Comparison of ENCODE assay signal across 24 cellular contexts in the genomic region with DNA sequence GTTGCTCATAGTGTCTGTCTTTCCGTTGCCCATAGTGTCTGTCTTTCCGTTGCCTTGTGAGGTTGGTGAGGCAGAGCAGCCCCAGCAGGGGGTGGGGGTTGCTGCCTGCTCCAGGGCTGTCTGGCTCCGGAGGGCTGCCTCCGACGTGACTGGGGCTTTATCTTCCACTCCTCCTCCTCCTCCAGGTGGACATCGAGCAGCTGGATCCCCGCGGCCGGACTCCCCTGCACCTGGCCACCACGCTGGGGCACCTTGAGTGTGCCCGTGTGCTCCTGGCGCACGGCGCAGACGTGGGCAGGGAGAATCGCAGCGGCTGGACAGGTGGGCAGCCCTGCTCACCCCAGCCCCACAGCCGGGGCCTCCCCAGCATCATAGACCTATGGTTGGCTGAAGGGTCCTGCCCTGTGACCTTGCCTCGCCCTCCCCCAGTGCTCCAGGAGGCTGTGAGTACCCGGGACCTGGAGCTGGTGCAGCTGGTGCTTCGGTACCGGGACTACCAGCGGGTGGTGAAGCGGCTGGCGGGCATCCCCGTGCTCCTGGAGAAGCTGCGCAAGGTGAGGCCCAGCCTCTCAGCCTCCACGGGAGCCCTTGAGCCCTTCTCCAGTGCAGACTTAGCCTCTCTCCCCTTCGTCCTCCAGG. TPM values are rescaled to one million over a fixed set of nuclear protein-coding genes. Genes with fewer than 3 reads are reported as not detected.
DNase-seq lines count a peak whose midpoint lies in the region; ATAC-seq, FAIRE-seq and TF ChIP-seq lines count a peak whose summit lies in the region.
"Had no signal": no experiment of that assay in that cellular context is flagged by ENCODE, and none has a peak within 500 bp of the region (broad histone marks: within the 10 kb centered on the region; RNA-seq: fewer than 3 reads in every experiment).

No MANE protein-coding gene starts in this region.

- H3K79me1 ChIP-seq in H9 (ENCODE audit: insufficient read depth, low read depth, low read length, poor library complexity, severe bottlenecking), result no peaks in the 10 kb centered on the region

- H3K9me3 Mint-ChIP-seq in H9 (no peaks in the 10 kb centered on the region; a peak in 1 of 5 replicates), endodermal cell (peaks cover 1% of the 10 kb centered on the region)
- H3K9me3 Mint-ChIP-seq: CD4-positive, alpha-beta memory T cell; GM23338 had no signal

- H3K9ac ChIP-seq in SK-N-SH, result no peak overlapping the region
- no peak overlapping the region for H3K9ac ChIP-seq in H9 (ENCODE audit: extremely low read depth, insufficient read length, low read length)
- H3K9ac ChIP-seq in endodermal cell (ENCODE audit: extremely low read depth, low read length, poor library complexity, severe bottlenecking), result no peak overlapping the region

- H3K23ac ChIP-seq in H9 (ENCODE audit: insufficient read length, low read depth, low read length), result no peak overlapping the region

- TF ChIP-seq RAD21 in SK-N-SH (IDR thresholded peaks at IDR 0.05; ENCODE audit: low read length), result no peak

- no peaks in the 10 kb centered on the region for H3K9me2 ChIP-seq in SK-N-SH

- H3K4me3 Mint-ChIP-seq in H9 (no peak overlapping the region), endodermal cell (no peak overlapping the region)
- H3K4me3 Mint-ChIP-seq: CD4-positive, alpha-beta memory T cell; GM23338 had no signal

- no peak overlapping the region for H2AK5ac ChIP-seq in H9 (ENCODE audit: insufficient read length, low read length)

- H3K4me1 Mint-ChIP-seq in H9 (peaks cover 0 to 12% of the 10 kb centered on the region in 2 experiments; a peak in 2 of 4 replicates), endodermal cell (no peaks in the 10 kb centered on the region)

- CTCF ChIA-PET in SK-N-SH (lab: Yijun Ruan, JAX) (interaction anchor here (0.6 to 3.4 kb wide), 7 partner anchors 10 to 497 kb away, joined by 3 to 17 read pairs (median 4); a partner anchor contains a TSS), A673 (lab: Charles Lee) (no interaction called here)

- H3K18ac ChIP-seq in H9 (ENCODE audit: insufficient read length, low read depth, low read length), result no peak overlapping the region

- H2AFZ ChIP-seq in SK-N-SH (ENCODE audit: low read depth) (no peak overlapping the region), H9 (ENCODE audit: low read length) (no peak overlapping the region)
- H2AFZ ChIP-seq: GM23338 had no signal

- H3K4me3 ChIP-seq in SK-N-SH (ENCODE audit: low read depth in 2 of 2, low read length in 1 of 2) (no peak overlapping the region), A673 (ENCODE audit: low read depth, low read length, poor library complexity, severe bottlenecking) (no peak overlapping the region), endodermal cell (ENCODE audit: low read length) (no peak overlapping the region)
- H3K4me3 ChIP-seq: GM23338, MG63, SJCRH30 had no signal

- H2BK5ac ChIP-seq in H9 (ENCODE audit: insufficient read length, low read length), result no peak overlapping the region

- H3K36me3 Mint-ChIP-seq in H9 (ENCODE audit: insufficient read depth in 1 of 3, low read depth in 3 of 3), result peaks cover 2 to 8% (median 7%) of the 10 kb centered on the region in 3 experiments; a peak in 4 of 7 replicates
- H3K36me3 Mint-ChIP-seq in endodermal cell (ENCODE audit: low read depth), result no peaks in the 10 kb centered on the region
- H3K36me3 Mint-ChIP-seq: CD4-positive, alpha-beta memory T cell had no signal

- ATAC-seq in SK-N-SH treated with all-trans-retinoic acid at 6 μM for 48 hours, result no peak
- ATAC-seq in sciatic nerve, result no peak
- ATAC-seq: GM23338 had no signal

- H4K91ac ChIP-seq in H9 (ENCODE audit: insufficient read length, low read depth, low read length), result no peak overlapping the region

- H3K9me3 ChIP-seq in SK-N-SH (no peaks in the 10 kb centered on the region), A673 (ENCODE audit: low read depth, low read length, poor library complexity, severe bottlenecking) (no peaks in the 10 kb centered on the region), H9 (ENCODE audit: control insufficient read depth, low read depth, low read length) (no peaks in the 10 kb centered on the region), endodermal cell (ENCODE audit: control insufficient read depth, low read length) (no peaks in the 10 kb centered on the region)
- H3K9me3 ChIP-seq: MG63 had no signal

- H3K4me2 ChIP-seq in SK-N-SH (no peak overlapping the region), H9 (ENCODE audit: insufficient read depth, insufficient read length, low read length) (no peak overlapping the region)
- H3K4me2 ChIP-seq: GM23338 had no signal

- no peaks in the 10 kb centered on the region for H4K20me1 ChIP-seq in SK-N-SH (ENCODE audit: insufficient read depth)
- no peaks in the 10 kb centered on the region for H4K20me1 ChIP-seq in H9 (ENCODE audit: control insufficient read depth, insufficient read depth, insufficient read length)

- H3K79me2 ChIP-seq in SK-N-SH (ENCODE audit: insufficient read depth) (peaks cover 14% of the 10 kb centered on the region; the same call in 1 of the 2 replicates), H9 (ENCODE audit: insufficient read depth, low read length) (no peaks in the 10 kb centered on the region)

- no peak overlapping the region for H3K4ac ChIP-seq in H9 (ENCODE audit: low read depth, low read length)

- POLR2A ChIA-PET in SK-N-SH (lab: Yijun Ruan, JAX), result no interaction called here
- POLR2A ChIA-PET in A673 (lab: Charles Lee; ENCODE audit: low non-redundant PET), result no interaction called here

- no peak overlapping the region for H3K56ac ChIP-seq in H9 (ENCODE audit: insufficient read length, low read depth, low read length)

- TF ChIP-seq POLR2A in GM12892 (IDR thresholded peaks at IDR 0.05; ENCODE audit: low read depth, low read length), result no peak

- no peaks in the 10 kb centered on the region for H3F3A ChIP-seq in SK-N-SH (replicated peaks; ENCODE audit: insufficient read depth)

- no peak for TF ChIP-seq EP300 in SK-N-SH (IDR thresholded peaks at IDR 0.05; ENCODE audit: borderline replicate concordance in 1 of 2, low read depth in 1 of 2, low read length in 1 of 2)

- 93% methylated on average over 22 of the region's 29 CpGs for WGBS in SK-N-SH (ENCODE audit: low lambda C conversion rate)
- WGBS in H9 (ENCODE audit: extremely low coverage, insufficient read length, low lambda C conversion rate), result no CpG with 5 or more reads among the region's 29 CpGs
- WGBS in endodermal cell (ENCODE audit: insufficient coverage in 1 of 2, insufficient read length in 1 of 2), 2 experiments, result 90 to 97% methylated on average over 10 to 29 of the region's 29 CpGs

- no peak overlapping the region for H2BK20ac ChIP-seq in H9 (ENCODE audit: low read depth, low read length, poor library complexity, severe bottlenecking)

- no peak overlapping the region for H4K5ac ChIP-seq in H9 (ENCODE audit: insufficient read length, low read depth, low read length)

- H3T11ph ChIP-seq in H9 (ENCODE audit: low read length), result no peak overlapping the region

- H3K36me3 ChIP-seq in SK-N-SH (replicated peaks in 1 of 2; ENCODE audit: control insufficient read depth in 1 of 2, insufficient read depth in 2 of 2, low read length in 1 of 2) (peaks cover 0 to 18% of the 10 kb centered on the region in 2 experiments), A673 (ENCODE audit: insufficient read depth, low read length, poor library complexity, severe bottlenecking) (peaks cover 19% of the 10 kb centered on the region), endodermal cell (ENCODE audit: control insufficient read depth, insufficient read depth, low read length) (no peaks in the 10 kb centered on the region)
- H3K36me3 ChIP-seq: MG63, SJCRH30 had no signal

- H4K8ac ChIP-seq in H9 (replicated peaks; ENCODE audit: insufficient read length, low read depth, low read length), result no peak overlapping the region

- peaks cover 11% of the 10 kb centered on the region for H3K27me3 Mint-ChIP-seq in H9 (ENCODE audit: low read depth)
- H3K27me3 Mint-ChIP-seq in endodermal cell (ENCODE audit: insufficient read depth), result peaks cover 31% of the 10 kb centered on the region
- H3K27me3 Mint-ChIP-seq: CD4-positive, alpha-beta memory T cell had no signal

- no peaks in the 10 kb centered on the region for H3K23me2 ChIP-seq in H9 (ENCODE audit: insufficient read length, low read depth, low read length, poor library complexity, severe bottlenecking)

- H3K27ac ChIP-seq in SK-N-SH (ENCODE audit: low read depth in 2 of 2, low read length in 1 of 2), result no peak overlapping the region; a peak in 1 of 4 replicates
- H3K27ac ChIP-seq in A673 (ENCODE audit: low read depth, low read length, poor library complexity, severe bottlenecking), result peak overlapping the region; percentile 64
- no peak overlapping the region for H3K27ac ChIP-seq in H9 (ENCODE audit: insufficient read length, low read depth, low read length)
- no peak overlapping the region for H3K27ac ChIP-seq in endodermal cell (ENCODE audit: low read depth, low read length)
- H3K27ac ChIP-seq: 22Rv1, SJCRH30 had no signal

- H3K27ac Mint-ChIP-seq in H9, result no peak overlapping the region; a peak in 1 of 7 replicates
- H3K27ac Mint-ChIP-seq in endodermal cell, result no peak overlapping the region
- H3K27ac Mint-ChIP-seq: CD4-positive, alpha-beta memory T cell; GM23338 had no signal

- FAIRE-seq in GM12892 (lab: Jason Lieb, UNC), result no peak
- FAIRE-seq: HTR-8/SVneo had no signal

- intact Hi-C loops in A673 (cut with micrococcal nuclease; ENCODE audit: unreplicated experiment), result no loop called here
- intact Hi-C loops in sciatic nerve (cut with DNase I), result no loop called here

- H3K4me1 ChIP-seq in SK-N-SH (ENCODE audit: control insufficient read depth in 1 of 2, insufficient read depth in 2 of 2, low read depth in 1 of 2, low read length in 1 of 2) (no peaks in the 10 kb centered on the region), A673 (ENCODE audit: insufficient read depth, low read length, poor library complexity, severe bottlenecking) (no peaks in the 10 kb centered on the region), H9 (ENCODE audit: insufficient read depth, low read length) (no peaks in the 10 kb centered on the region), endodermal cell (ENCODE audit: control insufficient read depth, insufficient read depth, low read length) (no peaks in the 10 kb centered on the region)

- H2BK12ac ChIP-seq in H9 (ENCODE audit: insufficient read length, low read depth, low read length), result no peak overlapping the region

- DNase-seq in SK-N-SH (peak; percentile 20), A673 (ENCODE audit: low spot score) (no peak), H9 (peak; percentile 31), endodermal cell (peak; percentile 44), sciatic nerve (ENCODE audit: low spot score) (no peak), NCI-H2171 treated with DMSO at 0.1 percent for 48 hours (lab: John Stamatoyannopoulos, UW) (no peak), GM12892 (ENCODE audit: insufficient read length) (no peak)
- DNase-seq: ACHN; CD4-positive, alpha-beta memory T cell; COR-L47; DMS53; HCEC 1CT; KG1; MG63; NCI-H1417; NCI-H1694; NCI-H2029 treated with DMSO at 0.1 percent for 48 hours; NCI-H2227 treated with DMSO at 0.1 percent for 48 hours; NCI-H526 treated with DMSO at 0.1 percent for 48 hours; SJCRH30 had no signal

- no peak overlapping the region for H2BK15ac ChIP-seq in H9 (ENCODE audit: low read depth, low read length)

- BruUV-seq in A673 (replicated peaks; lab: Mats Ljungman, UMichigan), result no TSS peak

- no peak overlapping the region for H2BK120ac ChIP-seq in H9 (ENCODE audit: low read depth, low read length, poor library complexity, severe bottlenecking)

- no peaks in the 10 kb centered on the region for H3K27me3 ChIP-seq in SK-N-SH (ENCODE audit: insufficient read depth)
- H3K27me3 ChIP-seq in A673 (replicated peaks; ENCODE audit: insufficient read depth, low read depth, low read length, poor library complexity), result no peaks in the 10 kb centered on the region
- no peaks in the 10 kb centered on the region for H3K27me3 ChIP-seq in H9 (ENCODE audit: insufficient read depth, low read length)
- H3K27me3 ChIP-seq in endodermal cell (ENCODE audit: control insufficient read depth, insufficient read depth, low read length, poor library complexity, severe bottlenecking), result no peaks in the 10 kb centered on the region
- H3K27me3 ChIP-seq: MG63, SJCRH30 had no signal

- TF ChIP-seq CTCF in SK-N-SH (IDR thresholded peaks at IDR 0.05) (no peak), A673 (conservative IDR thresholded peaks at IDR 0.05; ENCODE audit: low read depth, low read length) (no peak), H9 (conservative IDR thresholded peaks at IDR 0.05) (no peak), endodermal cell (conservative IDR thresholded peaks at IDR 0.05) (no peak)

- H3K14ac ChIP-seq in H9 (ENCODE audit: insufficient read depth, low read length), result no peak overlapping the region

RNA-seq across cellular contexts. Expression of a gene that starts 14.7 kb away (rescaled TPM):
- 14.0 and 16.1 TPM in 2 replicates for polyA plus RNA-seq in SK-N-SH (2012; rRNA removed)
- polyA plus RNA-seq in SK-N-SH (2012; cell fraction: cytosol; rRNA removed), result 4.1 and 9.1 TPM in 2 replicates
- 90.2 and 139 TPM in 2 replicates for polyA plus RNA-seq in SK-N-SH (2012; cell fraction: nucleus; rRNA removed)
- 81.5 and 98.7 TPM in 2 replicates for total RNA-seq in A673 (2021)
- total RNA-seq in H9 (2021), result 21.6 and 24.2 TPM in 2 replicates
- total RNA-seq in endodermal cell, result 1 to 10 TPM; 2.2 to 2.6 TPM
- 36.5 TPM for polyA plus RNA-seq in endodermal cell (2013, experiment 1 of 2)
- polyA plus RNA-seq in endodermal cell (2013, experiment 2 of 2), result 28.4 TPM
- 22.4 TPM for total RNA-seq in sciatic nerve
- 1.0 TPM for polyA plus RNA-seq in GM12892 (2012; ENCODE audit: missing spikeins)
- polyA plus RNA-seq: CD4-positive, alpha-beta memory T cell had no signal

RNA-seq across cellular contexts. Expression of a gene that starts 15.0 kb away (rescaled TPM):
- polyA plus RNA-seq in SK-N-SH (2012; rRNA removed), result 18.4 and 28.1 TPM in 2 replicates
- 2.0 and 5.5 TPM in 2 replicates for polyA plus RNA-seq in SK-N-SH (2012; cell fraction: cytosol; rRNA removed)
- 212 and 229 TPM in 2 replicates for polyA plus RNA-seq in SK-N-SH (2012; cell fraction: nucleus; rRNA removed)
- total RNA-seq in A673 (2021) (19.7 and 28.9 TPM in 2 replicates), H9 (2021) (2.3 and 2.6 TPM in 2 replicates), endodermal cell (under 1 TPM; 0.86 to 1.00 TPM), sciatic nerve (21.5 TPM)
- polyA plus RNA-seq in endodermal cell (2013, experiment 1 of 2), result 6.2 TPM
- polyA plus RNA-seq in endodermal cell (2013, experiment 2 of 2), result 5.3 TPM
- polyA plus RNA-seq in GM12892 (2012; ENCODE audit: missing spikeins), result 0.70 TPM
- polyA plus RNA-seq: CD4-positive, alpha-beta memory T cell had no signal

RNA-seq across cellular contexts. Expression of a gene that starts 18.2 kb away (rescaled TPM):
- polyA plus RNA-seq in SK-N-SH (2012; rRNA removed), result 39.4 and 42.9 TPM in 2 replicates
- 21.6 and 27.8 TPM in 2 replicates for polyA plus RNA-seq in SK-N-SH (2012; cell fraction: cytosol; rRNA removed)
- 92.1 and 131 TPM in 2 replicates for polyA plus RNA-seq in SK-N-SH (2012; cell fraction: nucleus; rRNA removed)
- 120 and 125 TPM in 2 replicates for total RNA-seq in A673 (2021)
- 47.0 and 47.4 TPM in 2 replicates for total RNA-seq in H9 (2021)
- total RNA-seq in endodermal cell, result 10 to 100 TPM; 45.0 to 61.8 TPM
- polyA plus RNA-seq in endodermal cell (2013, experiment 1 of 2), result 47.1 TPM
- 48.9 TPM for polyA plus RNA-seq in endodermal cell (2013, experiment 2 of 2)
- 93.8 TPM for total RNA-seq in sciatic nerve
- polyA plus RNA-seq in GM12892 (2012; ENCODE audit: missing spikeins), result 14.8 TPM

RNA-seq across cellular contexts. Expression of a gene that starts 39.2 kb away (rescaled TPM):
- polyA plus RNA-seq in SK-N-SH (2012; rRNA removed), result 39.2 and 45.3 TPM in 2 replicates
- 15.7 and 27.4 TPM in 2 replicates for polyA plus RNA-seq in SK-N-SH (2012; cell fraction: cytosol; rRNA removed)
- polyA plus RNA-seq in SK-N-SH (2012; cell fraction: nucleus; rRNA removed), result 130 and 165 TPM in 2 replicates
- total RNA-seq in A673 (2021), result 34.6 and 41.4 TPM in 2 replicates
- total RNA-seq in H9 (2021), result 27.1 and 28.1 TPM in 2 replicates
- 10 to 100 TPM; 21.7 to 31.0 TPM for total RNA-seq in endodermal cell
- 34.6 TPM for polyA plus RNA-seq in endodermal cell (2013, experiment 1 of 2)
- polyA plus RNA-seq in endodermal cell (2013, experiment 2 of 2), result 33.7 TPM
- 39.9 TPM for total RNA-seq in sciatic nerve
- 12.3 TPM for polyA plus RNA-seq in GM12892 (2012; ENCODE audit: missing spikeins)

RNA-seq across cellular contexts. Expression of a gene that starts 40.8 kb away (rescaled TPM):
- 6.3 and 7.0 TPM in 2 replicates for polyA plus RNA-seq in SK-N-SH (2012; rRNA removed)
- polyA plus RNA-seq in SK-N-SH (2012; cell fraction: cytosol; rRNA removed), result 4.4 and 6.0 TPM in 2 replicates
- 5.7 and 6.0 TPM in 2 replicates for polyA plus RNA-seq in SK-N-SH (2012; cell fraction: nucleus; rRNA removed)
- total RNA-seq in A673 (2021) (5.4 and 8.0 TPM in 2 replicates), H9 (2021) (1.7 and 2.5 TPM in 2 replicates), endodermal cell (1 to 10 TPM; 1.4 to 2.1 TPM), sciatic nerve (11.1 TPM)
- polyA plus RNA-seq in endodermal cell (2013, experiment 1 of 2), result 1.9 TPM
- 1.4 TPM for polyA plus RNA-seq in endodermal cell (2013, experiment 2 of 2)
- polyA plus RNA-seq in GM12892 (2012; ENCODE audit: missing spikeins), result 2.4 TPM

Comparison
In these comparisons a context has a peak if more than half of its experiments do, and no peak if none do; other contexts are left out.
1. DNase-seq: peak in SK-N-SH (single experiment), H9 (single experiment) and endodermal cell (single experiment); none in A673 (single experiment), sciatic nerve (single experiment), NCI-H2171 treated with DMSO at 0.1 percent for 48 hours (single experiment) and GM12892 (single experiment).